Comparison of ENCODE assay signal across 8 cellular contexts in the genomic region with DNA sequence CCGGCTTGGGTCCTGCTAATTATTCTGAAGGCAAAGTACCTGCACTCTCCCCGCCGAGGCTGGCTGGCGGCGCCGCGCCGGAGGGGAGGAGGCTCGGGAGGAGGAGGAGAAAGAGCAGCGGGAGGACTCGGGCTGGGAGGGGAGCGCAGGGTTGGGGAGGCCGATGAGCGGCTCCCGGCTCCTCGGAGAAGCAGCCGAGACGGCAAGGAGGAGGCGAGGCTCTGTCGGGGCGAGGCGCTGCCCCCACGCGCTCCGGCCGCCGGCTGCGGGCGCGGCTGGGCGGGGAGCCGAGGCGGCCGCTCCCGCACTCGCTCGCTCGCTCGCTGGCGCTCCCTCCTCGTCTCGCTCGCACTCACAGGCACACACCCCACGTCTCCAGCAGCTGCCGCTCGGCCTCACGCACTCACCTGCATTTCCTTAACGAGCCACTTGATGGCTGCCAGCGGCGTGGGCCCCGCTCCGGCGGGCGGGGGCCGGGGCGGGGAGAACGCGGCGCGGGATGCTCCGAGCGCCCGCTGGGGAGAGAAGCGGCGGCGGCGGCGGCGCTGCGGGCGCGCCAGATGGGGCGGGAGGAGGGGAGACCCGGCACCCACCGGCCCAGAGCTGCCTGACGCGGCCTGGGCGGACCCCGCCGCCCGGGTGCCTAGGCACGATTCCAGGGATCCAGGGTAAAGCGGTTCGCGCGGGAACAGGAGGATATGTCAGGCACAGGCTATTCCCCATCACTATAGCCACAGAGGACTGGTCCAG. TPM values are rescaled to one million over a fixed set of nuclear protein-coding genes. Genes with fewer than 3 reads are reported as not detected.
DNase-seq lines count a peak whose midpoint lies in the region; ATAC-seq and TF ChIP-seq lines count a peak whose summit lies in the region.

A gene (minus strand): TSS at position 354 of the 750 bp plus-strand sequence.

- peak within 1 kb of the TSS; percentile 29 for H3K27ac Mint-ChIP-seq in progenitor cell of endocrine pancreas

- intact Hi-C loops in adrenal gland (cut with DNase I): no loop called here

- no peak for TF ChIP-seq POLR2A in adrenal gland (IDR thresholded peaks at IDR 0.05)

- ATAC-seq in GM18517 (IDR thresholded peaks at IDR 0.05; ENCODE audit: unreplicated experiment) (peak; percentile 86), HG02981 (IDR thresholded peaks at IDR 0.05; ENCODE audit: unreplicated experiment) (peak; percentile 99)

- peaks cover 23% of the 10 kb centered on the region for H3K27me3 ChIP-seq in adrenal gland

- H3K4me1 Mint-ChIP-seq in progenitor cell of endocrine pancreas (ENCODE audit: low read depth): peaks cover 1% of the 10 kb centered on the region

- H3K4me3 ChIP-seq in adrenal gland: peak within 1 kb of the TSS in 2 of 4 donors; percentile 5 to 48

- DNase-seq in AG08396 (ENCODE audit: low spot score) (peak; percentile 37), NCI-H2171 (lab: John Stamatoyannopoulos, UW) (peak; percentile 74), adrenal gland (peak in 6 of 7 donors; percentile 2 to 57 (median 20)), hepatic stellate cell (ENCODE audit: low spot score) (peak; percentile 30), progenitor cell of endocrine pancreas (ENCODE audit: low spot score, unreplicated experiment) (peak; percentile 59), foreskin melanocyte (no peak)

- H3K9me3 Mint-ChIP-seq in progenitor cell of endocrine pancreas (ENCODE audit: low read depth): no peaks in the 10 kb centered on the region

- H3K4me1 ChIP-seq in adrenal gland (replicated peaks in 1 of 2): no peaks in the 10 kb centered on the region

- no peak within 1 kb of the TSS for H3K27ac ChIP-seq in adrenal gland

- 0 to 4% (median 1%) methylated on average over 33 to 86 of the region's 86 CpGs for WGBS in adrenal gland, 4 donors

- no peaks in the 10 kb centered on the region for H3K36me3 Mint-ChIP-seq in progenitor cell of endocrine pancreas (ENCODE audit: insufficient read depth)

- peaks cover 70% of the 10 kb centered on the region for H3K27me3 Mint-ChIP-seq in progenitor cell of endocrine pancreas

- TF ChIP-seq CTCF in adrenal gland (IDR thresholded peaks at IDR 0.05) (no peak), progenitor cell of endocrine pancreas (IDR thresholded peaks at IDR 0.05; ENCODE audit: unreplicated experiment) (peak; percentile 67)

- peak within 1 kb of the TSS; percentile 74 for H3K4me3 Mint-ChIP-seq in progenitor cell of endocrine pancreas (ENCODE audit: low read depth)

- no peaks in the 10 kb centered on the region for H3K36me3 ChIP-seq in adrenal gland (replicated peaks in 1 of 2)

- no peaks in the 10 kb centered on the region for H3K9me3 ChIP-seq in adrenal gland (replicated peaks in 1 of 3)

RNA-seq across cellular contexts. Expression of the gene that starts here (rescaled TPM):
- 1 to 10 TPM in 7 of 8 donors, under 1 TPM in 1; 0.87 to 7.1 (median 3.7) TPM for total RNA-seq in adrenal gland
- polyA plus RNA-seq in adrenal gland: 1 to 10 TPM in 2 of 3 donors, under 1 TPM in 1; 0.61 to 6.5 (median 4.3) TPM
- total RNA-seq in progenitor cell of endocrine pancreas: 115 and 124 TPM in 2 replicates

Comparison
In these comparisons a context has a peak if more than half of its experiments do, and no peak if none do; other contexts are left out.
1. RNA of the gene that starts here (total RNA-seq): 115 to 124 TPM in progenitor cell of endocrine pancreas; 0.87 to 7.1 TPM in adrenal gland; every median in the first group is over 10 times any median in the second.